Comparison of ENCODE assay signal across 1 cellular context in genomic region chr6:107816818-107817217, GRCh38.
TF ChIP-seq lines count a peak whose summit lies in the region.

No MANE protein-coding gene starts in this region.

TF ChIP-seq in HepG2, 621 proteins besides CTCF, POLR2A, EP300 and RAD21 (continues in another document):
- TF ChIP-seq ZNF547 (CRISPR knock-in tag; IDR thresholded peaks at IDR 0.05) (no peak), ELF4 (CRISPR knock-in tag; IDR thresholded peaks at IDR 0.05; ENCODE audit: borderline replicate concordance) (no peak), ARHGAP35 (CRISPR knock-in tag; IDR thresholded peaks at IDR 0.05; ENCODE audit: borderline replicate concordance) (no peak), HHEX (CRISPR knock-in tag; IDR thresholded peaks at IDR 0.05) (no peak), ZKSCAN1 (IDR thresholded peaks at IDR 0.05; ENCODE audit: low read length) (no peak), ZNF333 (CRISPR knock-in tag; IDR thresholded peaks at IDR 0.05; ENCODE audit: borderline replicate concordance) (no peak), ZNF772 (CRISPR knock-in tag; IDR thresholded peaks at IDR 0.05) (no peak), PAX8 (CRISPR knock-in tag; IDR thresholded peaks at IDR 0.05; ENCODE audit: borderline replicate concordance) (no peak), ZNF263 (CRISPR knock-in tag; IDR thresholded peaks at IDR 0.05) (no peak), HMGA1 (CRISPR knock-in tag; conservative IDR thresholded peaks at IDR 0.05) (no peak), NFATC3 (CRISPR knock-in tag; IDR thresholded peaks at IDR 0.05) (no peak), NFKB2 (CRISPR knock-in tag; IDR thresholded peaks at IDR 0.05; ENCODE audit: borderline replicate concordance) (no peak), PREB (CRISPR knock-in tag; IDR thresholded peaks at IDR 0.05) (no peak), BATF2 (CRISPR knock-in tag; IDR thresholded peaks at IDR 0.05) (no peak), GMEB1 (CRISPR knock-in tag; IDR thresholded peaks at IDR 0.05; ENCODE audit: borderline replicate concordance) (no peak), GPBP1L1 (CRISPR knock-in tag; IDR thresholded peaks at IDR 0.05) (no peak), TFDP2 (CRISPR knock-in tag; IDR thresholded peaks at IDR 0.05) (no peak), ZNF251 (CRISPR knock-in tag; IDR thresholded peaks at IDR 0.05) (no peak), ZBTB37 (CRISPR knock-in tag; IDR thresholded peaks at IDR 0.05) (no peak), ARNT2 (CRISPR knock-in tag; IDR thresholded peaks at IDR 0.05; ENCODE audit: low read depth) (no peak), XBP1 (CRISPR knock-in tag; IDR thresholded peaks at IDR 0.05) (no peak), PAXIP1 (CRISPR knock-in tag; conservative IDR thresholded peaks at IDR 0.05) (peak; percentile 88), ZNF382 (CRISPR knock-in tag; IDR thresholded peaks at IDR 0.05; ENCODE audit: borderline replicate concordance) (no peak), CHD2 (IDR thresholded peaks at IDR 0.05; ENCODE audit: low read depth, low read length) (no peak), ARNTL (CRISPR knock-in tag; IDR thresholded peaks at IDR 0.05) (no peak), PRDM15 (CRISPR knock-in tag; IDR thresholded peaks at IDR 0.05) (peak; percentile 51; the same call in 1 of the 2 replicates), GATAD1 (CRISPR knock-in tag; IDR thresholded peaks at IDR 0.05) (no peak), HNRNPH1 (optimal IDR thresholded peaks at IDR 0.05; ENCODE audit: low read depth, low read length) (no peak), MXI1 (IDR thresholded peaks at IDR 0.05; ENCODE audit: borderline replicate concordance, low read depth, low read length) (no peak), HMGXB4 (CRISPR knock-in tag; IDR thresholded peaks at IDR 0.05; ENCODE audit: borderline replicate concordance in 1 of 2, low read depth in 1 of 2) (no peak), ZNF44 (CRISPR knock-in tag; IDR thresholded peaks at IDR 0.05) (no peak)
- TF ChIP-seq, protein P1, sequence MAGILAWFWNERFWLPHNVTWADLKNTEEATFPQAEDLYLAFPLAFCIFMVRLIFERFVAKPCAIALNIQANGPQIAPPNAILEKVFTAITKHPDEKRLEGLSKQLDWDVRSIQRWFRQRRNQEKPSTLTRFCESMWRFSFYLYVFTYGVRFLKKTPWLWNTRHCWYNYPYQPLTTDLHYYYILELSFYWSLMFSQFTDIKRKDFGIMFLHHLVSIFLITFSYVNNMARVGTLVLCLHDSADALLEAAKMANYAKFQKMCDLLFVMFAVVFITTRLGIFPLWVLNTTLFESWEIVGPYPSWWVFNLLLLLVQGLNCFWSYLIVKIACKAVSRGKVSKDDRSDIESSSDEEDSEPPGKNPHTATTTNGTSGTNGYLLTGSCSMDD (CRISPR knock-in tag; IDR thresholded peaks at IDR 0.05) = no peak
- TF ChIP-seq, protein P2, sequence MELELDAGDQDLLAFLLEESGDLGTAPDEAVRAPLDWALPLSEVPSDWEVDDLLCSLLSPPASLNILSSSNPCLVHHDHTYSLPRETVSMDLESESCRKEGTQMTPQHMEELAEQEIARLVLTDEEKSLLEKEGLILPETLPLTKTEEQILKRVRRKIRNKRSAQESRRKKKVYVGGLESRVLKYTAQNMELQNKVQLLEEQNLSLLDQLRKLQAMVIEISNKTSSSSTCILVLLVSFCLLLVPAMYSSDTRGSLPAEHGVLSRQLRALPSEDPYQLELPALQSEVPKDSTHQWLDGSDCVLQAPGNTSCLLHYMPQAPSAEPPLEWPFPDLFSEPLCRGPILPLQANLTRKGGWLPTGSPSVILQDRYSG (CRISPR knock-in tag; IDR thresholded peaks at IDR 0.05) = no peak
- TF ChIP-seq, protein P3, sequence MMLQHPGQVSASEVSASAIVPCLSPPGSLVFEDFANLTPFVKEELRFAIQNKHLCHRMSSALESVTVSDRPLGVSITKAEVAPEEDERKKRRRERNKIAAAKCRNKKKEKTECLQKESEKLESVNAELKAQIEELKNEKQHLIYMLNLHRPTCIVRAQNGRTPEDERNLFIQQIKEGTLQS (CRISPR knock-in tag; IDR thresholded peaks at IDR 0.05) = no peak
- TF ChIP-seq, protein P4, sequence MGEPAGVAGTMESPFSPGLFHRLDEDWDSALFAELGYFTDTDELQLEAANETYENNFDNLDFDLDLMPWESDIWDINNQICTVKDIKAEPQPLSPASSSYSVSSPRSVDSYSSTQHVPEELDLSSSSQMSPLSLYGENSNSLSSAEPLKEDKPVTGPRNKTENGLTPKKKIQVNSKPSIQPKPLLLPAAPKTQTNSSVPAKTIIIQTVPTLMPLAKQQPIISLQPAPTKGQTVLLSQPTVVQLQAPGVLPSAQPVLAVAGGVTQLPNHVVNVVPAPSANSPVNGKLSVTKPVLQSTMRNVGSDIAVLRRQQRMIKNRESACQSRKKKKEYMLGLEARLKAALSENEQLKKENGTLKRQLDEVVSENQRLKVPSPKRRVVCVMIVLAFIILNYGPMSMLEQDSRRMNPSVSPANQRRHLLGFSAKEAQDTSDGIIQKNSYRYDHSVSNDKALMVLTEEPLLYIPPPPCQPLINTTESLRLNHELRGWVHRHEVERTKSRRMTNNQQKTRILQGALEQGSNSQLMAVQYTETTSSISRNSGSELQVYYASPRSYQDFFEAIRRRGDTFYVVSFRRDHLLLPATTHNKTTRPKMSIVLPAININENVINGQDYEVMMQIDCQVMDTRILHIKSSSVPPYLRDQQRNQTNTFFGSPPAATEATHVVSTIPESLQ (CRISPR knock-in tag; conservative IDR thresholded peaks at IDR 0.05) = no peak
